11 cellular contexts compared by ENCODE assay signal in genomic region chr2:106885326-106885725, GRCh38. TPM values are rescaled to one million over a fixed set of nuclear protein-coding genes. Genes with fewer than 3 reads are reported as not detected.
A peak's percentile ranks its signal among the peaks of the same experiment; 100 is the strongest.
DNase-seq lines count a peak whose midpoint lies in the region; ATAC-seq and TF ChIP-seq lines count a peak whose summit lies in the region.
"Had no signal": no experiment of that assay in that cellular context is flagged by ENCODE, and none has a peak within 500 bp of the region (broad histone marks: within the 10 kb centered on the region; RNA-seq: fewer than 3 reads in every experiment).

No MANE protein-coding gene starts in this region.

- no peak overlapping the region for H3K27ac ChIP-seq in stomach smooth muscle (ENCODE audit: low read length)
- no peak overlapping the region for H3K27ac ChIP-seq in naive thymus-derived CD4-positive, alpha-beta T cell (ENCODE audit: low read depth, low read length)

- peak; percentile 39 for DNase-seq in NCI-H345 (lab: John Stamatoyannopoulos, UW)
- no peak for DNase-seq in NCI-H345 treated with DMSO at 0.1 percent for 48 hours (lab: John Stamatoyannopoulos, UW; ENCODE audit: unreplicated experiment)
- no peak for DNase-seq in MCF 10A (ENCODE audit: unreplicated experiment)
- no peak for DNase-seq in kidney epithelial cell (ENCODE audit: low read depth)
- DNase-seq in activated gamma-delta T cell treated with Interleukin-2 at 50 U/mL for 16 hours = no peak
- DNase-seq in naive thymus-derived CD4-positive, alpha-beta T cell = no peak
- DNase-seq in activated T-cell treated with anti-CD3 and anti-CD28 coated beads, Interleukin-2, amount 50 U/mL, for 24 hours = no peak
- DNase-seq: ACHN; activated CD4-positive, alpha-beta T cell treated with anti-CD3 and anti-CD28 coated beads, Interleukin-2, amount 10 ng/mL, durations not matched to agents 7 days and 5 days; RPMI8226 had no signal

- H3K9ac ChIP-seq in stomach smooth muscle (ENCODE audit: low read length in 2 of 2) = no peak overlapping the region

- peaks cover 4% of the 10 kb centered on the region for H3K4me1 Mint-ChIP-seq in MCF 10A (ENCODE audit: insufficient read depth, unreplicated experiment)
- H3K4me1 Mint-ChIP-seq in naive thymus-derived CD4-positive, alpha-beta T cell = peaks cover 0 to 10% (median 5%) of the 10 kb centered on the region in 7 donors
- peaks cover 6% of the 10 kb centered on the region for H3K4me1 Mint-ChIP-seq in activated T-cell treated with anti-CD3 and anti-CD28 coated beads, Interleukin-2, amount 50 U/mL, for 24 hours (ENCODE audit: low read depth)

- TF ChIP-seq CTCF in MCF 10A (IDR thresholded peaks at IDR 0.05; ENCODE audit: unreplicated experiment) = no peak
- TF ChIP-seq CTCF in kidney epithelial cell (IDR thresholded peaks at IDR 0.05; ENCODE audit: insufficient read depth, low read length, poor library complexity, severe bottlenecking) = no peak

- H3K36me3 ChIP-seq in kidney epithelial cell (ENCODE audit: control insufficient read depth, insufficient read depth, low read length) (no peaks in the 10 kb centered on the region), stomach smooth muscle (ENCODE audit: control insufficient read depth in 2 of 2, insufficient read depth in 2 of 2, low read length in 2 of 2) (no peaks in the 10 kb centered on the region)
- no peaks in the 10 kb centered on the region for H3K36me3 ChIP-seq in naive thymus-derived CD4-positive, alpha-beta T cell (ENCODE audit: control insufficient read depth in 2 of 3, insufficient read depth in 3 of 3, low read length in 3 of 3)

- H3K27me3 ChIP-seq in kidney epithelial cell (ENCODE audit: control insufficient read depth, insufficient read depth, low read length) = peaks cover 13% of the 10 kb centered on the region
- H3K27me3 ChIP-seq in stomach smooth muscle (ENCODE audit: control insufficient read depth in 1 of 2, insufficient read depth in 2 of 2, low read length in 2 of 2) = peaks cover 6% of the 10 kb centered on the region in 2 donors
- H3K27me3 ChIP-seq in naive thymus-derived CD4-positive, alpha-beta T cell (ENCODE audit: control insufficient read depth in 2 of 2, insufficient read depth in 2 of 2, low read length in 2 of 2) = no peaks in the 10 kb centered on the region

- no peak for ATAC-seq in naive thymus-derived CD4-positive, alpha-beta T cell

- H3K9me3 Mint-ChIP-seq in MCF 10A (ENCODE audit: unreplicated experiment) = no peaks in the 10 kb centered on the region
- peaks cover 0 to 2% (median 0%) of the 10 kb centered on the region in 11 donors for H3K9me3 Mint-ChIP-seq in naive thymus-derived CD4-positive, alpha-beta T cell
- no peaks in the 10 kb centered on the region for H3K9me3 Mint-ChIP-seq in activated T-cell treated with anti-CD3 and anti-CD28 coated beads, Interleukin-2, amount 50 U/mL, for 24 hours
- H3K9me3 Mint-ChIP-seq: activated CD4-positive, alpha-beta T cell treated with anti-CD3 and anti-CD28 coated beads, Interleukin-2, amount 10 ng/mL, durations not matched to agents 7 days and 5 days had no signal

- peaks cover 27% of the 10 kb centered on the region for H3K27me3 Mint-ChIP-seq in MCF 10A (ENCODE audit: insufficient read depth, unreplicated experiment)
- peaks cover 29 to 45% (median 33%) of the 10 kb centered on the region in 5 donors for H3K27me3 Mint-ChIP-seq in naive thymus-derived CD4-positive, alpha-beta T cell
- peaks cover 44% of the 10 kb centered on the region for H3K27me3 Mint-ChIP-seq in activated T-cell treated with anti-CD3 and anti-CD28 coated beads, Interleukin-2, amount 50 U/mL, for 24 hours

- POLR2A ChIA-PET in MCF 10A (lab: Yijun Ruan, JAX) = no interaction called here
- POLR2A ChIA-PET in naive thymus-derived CD4-positive, alpha-beta T cell (lab: Charles Lee) = no interaction called here

- no TSS peak for BruUV-seq in MCF 10A (replicated peaks; lab: Mats Ljungman, UMichigan)

- no peaks in the 10 kb centered on the region for H3K36me3 Mint-ChIP-seq in MCF 10A (ENCODE audit: insufficient read depth, unreplicated experiment)
- H3K36me3 Mint-ChIP-seq in naive thymus-derived CD4-positive, alpha-beta T cell = peaks cover 0 to 4% (median 0%) of the 10 kb centered on the region in 5 donors
- H3K36me3 Mint-ChIP-seq in activated T-cell treated with anti-CD3 and anti-CD28 coated beads, Interleukin-2, amount 50 U/mL, for 24 hours (ENCODE audit: low read depth) = no peaks in the 10 kb centered on the region

- CTCF ChIA-PET in MCF 10A (lab: Yijun Ruan, JAX) = interaction anchor here (0.6 kb wide), 1 partner anchor 1050 kb away, joined by 5 read pairs; no protein-coding TSS in a partner anchor
- CTCF ChIA-PET in naive thymus-derived CD4-positive, alpha-beta T cell (lab: Charles Lee) = no interaction called here

- peak overlapping the region; percentile 71 for H3K4me3 Mint-ChIP-seq in MCF 10A (ENCODE audit: unreplicated experiment)
- H3K4me3 Mint-ChIP-seq in naive thymus-derived CD4-positive, alpha-beta T cell = peak overlapping the region in 1 of 10 donors; percentile 36
- no peak overlapping the region for H3K4me3 Mint-ChIP-seq in activated T-cell treated with anti-CD3 and anti-CD28 coated beads, Interleukin-2, amount 50 U/mL, for 24 hours
- H3K4me3 Mint-ChIP-seq: activated CD4-positive, alpha-beta T cell treated with anti-CD3 and anti-CD28 coated beads, Interleukin-2, amount 10 ng/mL, durations not matched to agents 7 days and 5 days had no signal

- H3K27ac Mint-ChIP-seq in MCF 10A (ENCODE audit: low read depth, unreplicated experiment) = no peak overlapping the region
- no peak overlapping the region for H3K27ac Mint-ChIP-seq in naive thymus-derived CD4-positive, alpha-beta T cell
- no peak overlapping the region for H3K27ac Mint-ChIP-seq in activated T-cell treated with anti-CD3 and anti-CD28 coated beads, Interleukin-2, amount 50 U/mL, for 24 hours
- H3K27ac Mint-ChIP-seq: activated CD4-positive, alpha-beta T cell treated with anti-CD3 and anti-CD28 coated beads, Interleukin-2, amount 10 ng/mL, durations not matched to agents 7 days and 5 days had no signal

- H3K4me3 ChIP-seq in kidney epithelial cell (ENCODE audit: low read depth, low read length) (peak overlapping the region; percentile 53), stomach smooth muscle (ENCODE audit: low read length in 2 of 2) (peak overlapping the region; percentile 52 to 78)
- H3K4me3 ChIP-seq in naive thymus-derived CD4-positive, alpha-beta T cell (ENCODE audit: low read length) = no peak overlapping the region

- intact Hi-C loops in MCF 10A (cut with micrococcal nuclease) = no loop called here
- intact Hi-C loops in naive thymus-derived CD4-positive, alpha-beta T cell (cut with micrococcal nuclease) = no loop called here

- H3K4me1 ChIP-seq in stomach smooth muscle (ENCODE audit: control insufficient read depth, insufficient read depth, low read length) = peaks cover 21% of the 10 kb centered on the region
- no peaks in the 10 kb centered on the region for H3K4me1 ChIP-seq in naive thymus-derived CD4-positive, alpha-beta T cell (ENCODE audit: control insufficient read depth in 2 of 2, insufficient read depth in 2 of 2, low read length in 2 of 2)

- H3K9me3 ChIP-seq in stomach smooth muscle (ENCODE audit: control insufficient read depth in 2 of 2, low read length in 2 of 2) = no peaks in the 10 kb centered on the region
- H3K9me3 ChIP-seq in naive thymus-derived CD4-positive, alpha-beta T cell (ENCODE audit: control insufficient read depth in 2 of 3, low read length in 3 of 3) = no peaks in the 10 kb centered on the region

RNA-seq across cellular contexts. Expression of gene ST6GAL2, which starts 0.6 kb away (rescaled TPM):
- total RNA-seq in MCF 10A (2022) (0.34 and 0.68 TPM in 2 replicates), kidney epithelial cell (4.5 and 5.3 TPM in 2 replicates)
- total RNA-seq in naive thymus-derived CD4-positive, alpha-beta T cell = not detected
- not detected for polyA plus RNA-seq in naive thymus-derived CD4-positive, alpha-beta T cell
- total RNA-seq: activated CD4-positive, alpha-beta T cell treated with anti-CD3 and anti-CD28 coated beads, Interleukin-2, amount 10 ng/mL, durations not matched to agents 7 days and 5 days had no signal
